In the genomic region with DNA sequence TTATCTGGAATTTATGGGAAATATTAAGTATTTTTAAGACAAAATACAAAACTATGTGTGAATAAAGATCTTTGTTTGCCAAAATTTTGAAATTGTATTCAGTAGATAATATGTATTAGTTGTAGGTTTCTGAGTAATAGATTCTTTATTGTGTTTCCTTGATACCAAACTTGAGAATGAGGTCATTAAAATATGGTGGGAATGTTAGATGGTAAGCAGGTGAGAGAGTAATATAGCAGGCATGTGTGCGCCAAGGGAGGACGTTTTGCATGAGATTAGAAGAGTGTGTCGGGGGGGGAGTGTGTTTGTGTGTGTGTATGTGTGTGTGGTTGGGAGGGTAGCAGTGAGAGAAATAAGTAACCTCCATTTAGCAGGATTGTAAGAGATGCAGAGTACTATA, we compare ENCODE assay signal across 8 cellular contexts.
"Had no signal": no experiment of that assay in that cellular context is flagged by ENCODE, and none has a peak within 500 bp of the region (broad histone marks: within the 10 kb centered on the region; RNA-seq: fewer than 3 reads in every experiment).

No MANE protein-coding gene starts in this region.

- FAIRE-seq: G401.6, GM12878, GM12891, GM12892, GM18507, GM19239 had no signal

- H3K4me3 ChIP-seq: GM12878 had no signal

- DNase-seq: GDM1, GF-D8 had no signal

- ATAC-seq: GM12878 had no signal
